In the genomic region with DNA sequence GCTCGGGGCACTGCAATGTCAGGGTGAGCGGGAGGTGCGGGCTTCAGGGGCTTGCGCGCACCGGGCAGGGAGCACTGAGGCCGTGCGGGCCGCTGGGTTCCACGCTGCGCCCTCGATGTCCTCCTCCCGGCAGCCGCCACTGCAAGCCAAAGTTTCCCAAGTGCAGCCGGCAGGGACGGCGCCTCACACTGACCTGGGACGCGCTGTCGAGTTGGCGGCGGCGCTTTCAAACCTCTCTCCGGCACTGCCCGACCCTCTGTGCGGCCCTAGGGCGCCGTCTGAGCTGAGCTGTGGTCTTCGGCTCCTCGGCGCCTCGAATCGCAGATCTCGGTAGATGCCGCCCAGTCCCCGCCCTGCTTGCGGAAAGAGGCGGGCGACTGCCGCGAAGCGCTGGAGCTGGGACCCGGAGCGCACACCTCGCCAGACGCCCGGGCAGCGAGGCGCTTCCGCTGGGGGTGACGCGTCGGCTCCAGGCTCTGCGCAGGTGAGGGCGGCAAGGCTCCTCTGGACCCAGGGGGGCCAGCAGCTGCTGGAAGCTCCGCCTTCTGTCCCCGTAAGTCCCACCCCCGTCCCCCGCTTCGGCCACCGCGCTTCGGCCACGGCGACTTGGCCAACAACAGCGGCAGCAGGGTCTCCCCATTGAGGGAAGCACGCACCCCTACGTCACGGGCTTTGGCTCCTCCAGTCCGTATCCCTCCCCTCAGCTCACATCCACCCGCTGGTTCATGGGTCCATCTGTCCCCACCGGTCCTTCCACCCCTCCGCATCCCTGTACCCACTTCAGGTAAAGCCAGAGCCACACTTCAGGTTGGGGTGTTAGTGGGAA, we compare ENCODE assay signal across 1 cellular context.
A peak's percentile ranks its signal among the peaks of the same experiment; 100 is the strongest.
TF ChIP-seq lines count a peak whose summit lies in the region.

A gene (minus strand): TSS at position 320 of the 826 bp plus-strand sequence. CDS start 10,261 bp downstream, outside the sequence.

TF ChIP-seq in HepG2, 621 proteins besides CTCF, POLR2A, EP300 and RAD21 (continued from another document and continues in another):
- no peak for TF ChIP-seq RARA (CRISPR knock-in tag; IDR thresholded peaks at IDR 0.05)
- TF ChIP-seq ZNF652 (CRISPR knock-in tag; IDR thresholded peaks at IDR 0.05; ENCODE audit: borderline replicate concordance, low read depth) = no peak
- no peak for TF ChIP-seq NCOA1 (CRISPR knock-in tag; IDR thresholded peaks at IDR 0.05)
- TF ChIP-seq RBFOX2 (IDR thresholded peaks at IDR 0.05; ENCODE audit: low read depth, low read length) = no peak
- TF ChIP-seq MTA1 (CRISPR knock-in tag; IDR thresholded peaks at IDR 0.05; ENCODE audit: borderline replicate concordance) = 0 out of 2 replicates have a peak, but pooled peaks have one; percentile 35
- peak; percentile 28; the same call in 1 of the 2 replicates for TF ChIP-seq ARNT2 (CRISPR knock-in tag; IDR thresholded peaks at IDR 0.05; ENCODE audit: low read depth)
- peak; percentile 21; the same call in 1 of the 2 replicates for TF ChIP-seq KDM5B (CRISPR knock-in tag; IDR thresholded peaks at IDR 0.05; ENCODE audit: borderline replicate concordance)
- no peak for TF ChIP-seq ZNF749 (CRISPR knock-in tag; IDR thresholded peaks at IDR 0.05; ENCODE audit: borderline replicate concordance)
- TF ChIP-seq ETV5 (CRISPR knock-in tag; IDR thresholded peaks at IDR 0.05; ENCODE audit: borderline replicate concordance) = peak; percentile 28; the same call in 1 of the 2 replicates
- TF ChIP-seq, protein P1, sequence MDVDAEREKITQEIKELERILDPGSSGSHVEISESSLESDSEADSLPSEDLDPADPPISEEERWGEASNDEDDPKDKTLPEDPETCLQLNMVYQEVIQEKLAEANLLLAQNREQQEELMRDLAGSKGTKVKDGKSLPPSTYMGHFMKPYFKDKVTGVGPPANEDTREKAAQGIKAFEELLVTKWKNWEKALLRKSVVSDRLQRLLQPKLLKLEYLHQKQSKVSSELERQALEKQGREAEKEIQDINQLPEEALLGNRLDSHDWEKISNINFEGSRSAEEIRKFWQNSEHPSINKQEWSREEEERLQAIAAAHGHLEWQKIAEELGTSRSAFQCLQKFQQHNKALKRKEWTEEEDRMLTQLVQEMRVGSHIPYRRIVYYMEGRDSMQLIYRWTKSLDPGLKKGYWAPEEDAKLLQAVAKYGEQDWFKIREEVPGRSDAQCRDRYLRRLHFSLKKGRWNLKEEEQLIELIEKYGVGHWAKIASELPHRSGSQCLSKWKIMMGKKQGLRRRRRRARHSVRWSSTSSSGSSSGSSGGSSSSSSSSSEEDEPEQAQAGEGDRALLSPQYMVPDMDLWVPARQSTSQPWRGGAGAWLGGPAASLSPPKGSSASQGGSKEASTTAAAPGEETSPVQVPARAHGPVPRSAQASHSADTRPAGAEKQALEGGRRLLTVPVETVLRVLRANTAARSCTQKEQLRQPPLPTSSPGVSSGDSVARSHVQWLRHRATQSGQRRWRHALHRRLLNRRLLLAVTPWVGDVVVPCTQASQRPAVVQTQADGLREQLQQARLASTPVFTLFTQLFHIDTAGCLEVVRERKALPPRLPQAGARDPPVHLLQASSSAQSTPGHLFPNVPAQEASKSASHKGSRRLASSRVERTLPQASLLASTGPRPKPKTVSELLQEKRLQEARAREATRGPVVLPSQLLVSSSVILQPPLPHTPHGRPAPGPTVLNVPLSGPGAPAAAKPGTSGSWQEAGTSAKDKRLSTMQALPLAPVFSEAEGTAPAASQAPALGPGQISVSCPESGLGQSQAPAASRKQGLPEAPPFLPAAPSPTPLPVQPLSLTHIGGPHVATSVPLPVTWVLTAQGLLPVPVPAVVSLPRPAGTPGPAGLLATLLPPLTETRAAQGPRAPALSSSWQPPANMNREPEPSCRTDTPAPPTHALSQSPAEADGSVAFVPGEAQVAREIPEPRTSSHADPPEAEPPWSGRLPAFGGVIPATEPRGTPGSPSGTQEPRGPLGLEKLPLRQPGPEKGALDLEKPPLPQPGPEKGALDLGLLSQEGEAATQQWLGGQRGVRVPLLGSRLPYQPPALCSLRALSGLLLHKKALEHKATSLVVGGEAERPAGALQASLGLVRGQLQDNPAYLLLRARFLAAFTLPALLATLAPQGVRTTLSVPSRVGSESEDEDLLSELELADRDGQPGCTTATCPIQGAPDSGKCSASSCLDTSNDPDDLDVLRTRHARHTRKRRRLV (CRISPR knock-in tag; IDR thresholded peaks at IDR 0.05) = no peak
- no peak for TF ChIP-seq ZNF256 (CRISPR knock-in tag; conservative IDR thresholded peaks at IDR 0.05)
- TF ChIP-seq, protein P2, sequence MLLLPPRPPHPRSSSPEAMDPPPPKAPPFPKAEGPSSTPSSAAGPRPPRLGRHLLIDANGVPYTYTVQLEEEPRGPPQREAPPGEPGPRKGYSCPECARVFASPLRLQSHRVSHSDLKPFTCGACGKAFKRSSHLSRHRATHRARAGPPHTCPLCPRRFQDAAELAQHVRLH (CRISPR knock-in tag; IDR thresholded peaks at IDR 0.05; ENCODE audit: borderline replicate concordance, low read depth) = no peak
- TF ChIP-seq KDM4B (CRISPR knock-in tag; IDR thresholded peaks at IDR 0.05) = no peak
- no peak for TF ChIP-seq U2AF1 (optimal IDR thresholded peaks at IDR 0.05; ENCODE audit: low read depth, low read length)
- no peak for TF ChIP-seq ZNF549 (CRISPR knock-in tag; IDR thresholded peaks at IDR 0.05)
- no peak for TF ChIP-seq ZKSCAN8 (CRISPR knock-in tag; IDR thresholded peaks at IDR 0.05; ENCODE audit: borderline replicate concordance)
- TF ChIP-seq, protein P3, sequence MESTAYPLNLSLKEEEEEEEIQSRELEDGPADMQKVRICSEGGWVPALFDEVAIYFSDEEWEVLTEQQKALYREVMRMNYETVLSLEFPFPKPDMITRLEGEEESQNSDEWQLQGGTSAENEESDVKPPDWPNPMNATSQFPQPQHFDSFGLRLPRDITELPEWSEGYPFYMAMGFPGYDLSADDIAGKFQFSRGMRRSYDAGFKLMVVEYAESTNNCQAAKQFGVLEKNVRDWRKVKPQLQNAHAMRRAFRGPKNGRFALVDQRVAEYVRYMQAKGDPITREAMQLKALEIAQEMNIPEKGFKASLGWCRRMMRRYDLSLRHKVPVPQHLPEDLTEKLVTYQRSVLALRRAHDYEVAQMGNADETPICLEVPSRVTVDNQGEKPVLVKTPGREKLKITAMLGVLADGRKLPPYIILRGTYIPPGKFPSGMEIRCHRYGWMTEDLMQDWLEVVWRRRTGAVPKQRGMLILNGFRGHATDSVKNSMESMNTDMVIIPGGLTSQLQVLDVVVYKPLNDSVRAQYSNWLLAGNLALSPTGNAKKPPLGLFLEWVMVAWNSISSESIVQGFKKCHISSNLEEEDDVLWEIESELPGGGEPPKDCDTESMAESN (CRISPR knock-in tag; conservative IDR thresholded peaks at IDR 0.05) = 0 out of 2 replicates have a peak, but pooled peaks have one; percentile 17
- TF ChIP-seq MED8 (CRISPR knock-in tag; IDR thresholded peaks at IDR 0.05; ENCODE audit: insufficient replicate concordance) = no peak
- TF ChIP-seq ZBTB1 (CRISPR knock-in tag; IDR thresholded peaks at IDR 0.05; ENCODE audit: borderline replicate concordance) = no peak
- no peak for TF ChIP-seq ZNF451 (CRISPR knock-in tag; IDR thresholded peaks at IDR 0.05)
- TF ChIP-seq IRX3 (CRISPR knock-in tag; IDR thresholded peaks at IDR 0.05; ENCODE audit: borderline replicate concordance, low read depth) = 0 out of 2 replicates have a peak, but pooled peaks have one; percentile 31
- TF ChIP-seq ZSCAN31 (CRISPR knock-in tag; IDR thresholded peaks at IDR 0.05; ENCODE audit: low read depth) = no peak
- TF ChIP-seq, protein P4, sequence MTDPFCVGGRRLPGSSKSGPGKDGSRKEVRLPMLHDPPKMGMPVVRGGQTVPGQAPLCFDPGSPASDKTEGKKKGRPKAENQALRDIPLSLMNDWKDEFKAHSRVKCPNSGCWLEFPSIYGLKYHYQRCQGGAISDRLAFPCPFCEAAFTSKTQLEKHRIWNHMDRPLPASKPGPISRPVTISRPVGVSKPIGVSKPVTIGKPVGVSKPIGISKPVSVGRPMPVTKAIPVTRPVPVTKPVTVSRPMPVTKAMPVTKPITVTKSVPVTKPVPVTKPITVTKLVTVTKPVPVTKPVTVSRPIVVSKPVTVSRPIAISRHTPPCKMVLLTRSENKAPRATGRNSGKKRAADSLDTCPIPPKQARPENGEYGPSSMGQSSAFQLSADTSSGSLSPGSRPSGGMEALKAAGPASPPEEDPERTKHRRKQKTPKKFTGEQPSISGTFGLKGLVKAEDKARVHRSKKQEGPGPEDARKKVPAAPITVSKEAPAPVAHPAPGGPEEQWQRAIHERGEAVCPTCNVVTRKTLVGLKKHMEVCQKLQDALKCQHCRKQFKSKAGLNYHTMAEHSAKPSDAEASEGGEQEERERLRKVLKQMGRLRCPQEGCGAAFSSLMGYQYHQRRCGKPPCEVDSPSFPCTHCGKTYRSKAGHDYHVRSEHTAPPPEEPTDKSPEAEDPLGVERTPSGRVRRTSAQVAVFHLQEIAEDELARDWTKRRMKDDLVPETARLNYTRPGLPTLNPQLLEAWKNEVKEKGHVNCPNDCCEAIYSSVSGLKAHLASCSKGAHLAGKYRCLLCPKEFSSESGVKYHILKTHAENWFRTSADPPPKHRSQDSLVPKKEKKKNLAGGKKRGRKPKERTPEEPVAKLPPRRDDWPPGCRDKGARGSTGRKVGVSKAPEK (CRISPR knock-in tag; IDR thresholded peaks at IDR 0.05; ENCODE audit: borderline replicate concordance) = peak; percentile 58; the same call in 1 of the 2 replicates
- no peak for TF ChIP-seq NONO (IDR thresholded peaks at IDR 0.05)
- 0 out of 2 replicates have a peak, but pooled peaks have one; percentile 38 for TF ChIP-seq NONO (CRISPR knock-in tag; conservative IDR thresholded peaks at IDR 0.05)
- TF ChIP-seq AGO2 (optimal IDR thresholded peaks at IDR 0.05; ENCODE audit: low read depth, low read length) = no peak
- TF ChIP-seq GABPB1 (CRISPR knock-in tag; IDR thresholded peaks at IDR 0.05) = peak; percentile 56; the same call in 1 of the 2 replicates
- no peak for TF ChIP-seq KLF9 (CRISPR knock-in tag; IDR thresholded peaks at IDR 0.05; ENCODE audit: low read depth)
- TF ChIP-seq NRL (CRISPR knock-in tag; IDR thresholded peaks at IDR 0.05; ENCODE audit: borderline replicate concordance) = 0 out of 2 replicates have a peak, but pooled peaks have one; percentile 21
- TF ChIP-seq ZNF263 (CRISPR knock-in tag; IDR thresholded peaks at IDR 0.05) = peak; percentile 76
- no peak for TF ChIP-seq KAT2B (IDR thresholded peaks at IDR 0.05; ENCODE audit: borderline replicate concordance, low read depth, low read length)
- no peak for TF ChIP-seq ZNF235 (CRISPR knock-in tag; IDR thresholded peaks at IDR 0.05; ENCODE audit: borderline replicate concordance)
- TF ChIP-seq, protein P5, sequence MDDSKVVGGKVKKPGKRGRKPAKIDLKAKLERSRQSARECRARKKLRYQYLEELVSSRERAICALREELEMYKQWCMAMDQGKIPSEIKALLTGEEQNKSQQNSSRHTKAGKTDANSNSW (CRISPR knock-in tag; IDR thresholded peaks at IDR 0.05; ENCODE audit: borderline replicate concordance) = no peak
- TF ChIP-seq, protein P6, sequence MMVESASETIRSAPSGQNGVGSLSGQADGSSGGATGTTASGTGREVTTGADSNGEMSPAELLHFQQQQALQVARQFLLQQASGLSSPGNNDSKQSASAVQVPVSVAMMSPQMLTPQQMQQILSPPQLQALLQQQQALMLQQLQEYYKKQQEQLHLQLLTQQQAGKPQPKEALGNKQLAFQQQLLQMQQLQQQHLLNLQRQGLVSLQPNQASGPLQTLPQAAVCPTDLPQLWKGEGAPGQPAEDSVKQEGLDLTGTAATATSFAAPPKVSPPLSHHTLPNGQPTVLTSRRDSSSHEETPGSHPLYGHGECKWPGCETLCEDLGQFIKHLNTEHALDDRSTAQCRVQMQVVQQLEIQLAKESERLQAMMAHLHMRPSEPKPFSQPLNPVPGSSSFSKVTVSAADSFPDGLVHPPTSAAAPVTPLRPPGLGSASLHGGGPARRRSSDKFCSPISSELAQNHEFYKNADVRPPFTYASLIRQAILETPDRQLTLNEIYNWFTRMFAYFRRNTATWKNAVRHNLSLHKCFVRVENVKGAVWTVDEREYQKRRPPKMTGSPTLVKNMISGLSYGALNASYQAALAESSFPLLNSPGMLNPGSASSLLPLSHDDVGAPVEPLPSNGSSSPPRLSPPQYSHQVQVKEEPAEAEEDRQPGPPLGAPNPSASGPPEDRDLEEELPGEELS (CRISPR knock-in tag; IDR thresholded peaks at IDR 0.05) = no peak
- 0 out of 2 replicates have a peak, but pooled peaks have one; percentile 63 for TF ChIP-seq NR1H2 (CRISPR knock-in tag; IDR thresholded peaks at IDR 0.05; ENCODE audit: borderline replicate concordance, low read depth)
- TF ChIP-seq HES4 (CRISPR knock-in tag; IDR thresholded peaks at IDR 0.05; ENCODE audit: borderline replicate concordance) = no peak
- TF ChIP-seq MTF2 (CRISPR knock-in tag; IDR thresholded peaks at IDR 0.05; ENCODE audit: borderline replicate concordance) = peak; percentile 87
- TF ChIP-seq, protein P7, sequence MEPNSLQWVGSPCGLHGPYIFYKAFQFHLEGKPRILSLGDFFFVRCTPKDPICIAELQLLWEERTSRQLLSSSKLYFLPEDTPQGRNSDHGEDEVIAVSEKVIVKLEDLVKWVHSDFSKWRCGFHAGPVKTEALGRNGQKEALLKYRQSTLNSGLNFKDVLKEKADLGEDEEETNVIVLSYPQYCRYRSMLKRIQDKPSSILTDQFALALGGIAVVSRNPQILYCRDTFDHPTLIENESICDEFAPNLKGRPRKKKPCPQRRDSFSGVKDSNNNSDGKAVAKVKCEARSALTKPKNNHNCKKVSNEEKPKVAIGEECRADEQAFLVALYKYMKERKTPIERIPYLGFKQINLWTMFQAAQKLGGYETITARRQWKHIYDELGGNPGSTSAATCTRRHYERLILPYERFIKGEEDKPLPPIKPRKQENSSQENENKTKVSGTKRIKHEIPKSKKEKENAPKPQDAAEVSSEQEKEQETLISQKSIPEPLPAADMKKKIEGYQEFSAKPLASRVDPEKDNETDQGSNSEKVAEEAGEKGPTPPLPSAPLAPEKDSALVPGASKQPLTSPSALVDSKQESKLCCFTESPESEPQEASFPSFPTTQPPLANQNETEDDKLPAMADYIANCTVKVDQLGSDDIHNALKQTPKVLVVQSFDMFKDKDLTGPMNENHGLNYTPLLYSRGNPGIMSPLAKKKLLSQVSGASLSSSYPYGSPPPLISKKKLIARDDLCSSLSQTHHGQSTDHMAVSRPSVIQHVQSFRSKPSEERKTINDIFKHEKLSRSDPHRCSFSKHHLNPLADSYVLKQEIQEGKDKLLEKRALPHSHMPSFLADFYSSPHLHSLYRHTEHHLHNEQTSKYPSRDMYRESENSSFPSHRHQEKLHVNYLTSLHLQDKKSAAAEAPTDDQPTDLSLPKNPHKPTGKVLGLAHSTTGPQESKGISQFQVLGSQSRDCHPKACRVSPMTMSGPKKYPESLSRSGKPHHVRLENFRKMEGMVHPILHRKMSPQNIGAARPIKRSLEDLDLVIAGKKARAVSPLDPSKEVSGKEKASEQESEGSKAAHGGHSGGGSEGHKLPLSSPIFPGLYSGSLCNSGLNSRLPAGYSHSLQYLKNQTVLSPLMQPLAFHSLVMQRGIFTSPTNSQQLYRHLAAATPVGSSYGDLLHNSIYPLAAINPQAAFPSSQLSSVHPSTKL (CRISPR knock-in tag; IDR thresholded peaks at IDR 0.05) = peak; percentile 10; the same call in 1 of the 2 replicates
- TF ChIP-seq, protein P8, sequence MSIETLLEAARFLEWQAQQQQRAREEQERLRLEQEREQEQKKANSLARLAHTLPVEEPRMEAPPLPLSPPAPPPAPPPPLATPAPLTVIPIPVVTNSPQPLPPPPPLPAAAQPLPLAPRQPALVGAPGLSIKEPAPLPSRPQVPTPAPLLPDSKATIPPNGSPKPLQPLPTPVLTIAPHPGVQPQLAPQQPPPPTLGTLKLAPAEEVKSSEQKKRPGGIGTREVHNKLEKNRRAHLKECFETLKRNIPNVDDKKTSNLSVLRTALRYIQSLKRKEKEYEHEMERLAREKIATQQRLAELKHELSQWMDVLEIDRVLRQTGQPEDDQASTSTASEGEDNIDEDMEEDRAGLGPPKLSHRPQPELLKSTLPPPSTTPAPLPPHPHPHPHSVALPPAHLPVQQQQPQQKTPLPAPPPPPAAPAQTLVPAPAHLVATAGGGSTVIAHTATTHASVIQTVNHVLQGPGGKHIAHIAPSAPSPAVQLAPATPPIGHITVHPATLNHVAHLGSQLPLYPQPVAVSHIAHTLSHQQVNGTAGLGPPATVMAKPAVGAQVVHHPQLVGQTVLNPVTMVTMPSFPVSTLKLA (IDR thresholded peaks at IDR 0.05) = no peak
- TF ChIP-seq ZMAT3 (CRISPR knock-in tag; conservative IDR thresholded peaks at IDR 0.05) = no peak
